ENCODE assay signal across 19 cellular contexts in genomic region chr3:150913174-150913922, GRCh38. TPM values are rescaled to one million over a fixed set of nuclear protein-coding genes. Genes with fewer than 3 reads are reported as not detected.
DNase-seq lines count a peak whose midpoint lies in the region; ATAC-seq and TF ChIP-seq lines count a peak whose summit lies in the region.
"Had no signal": no experiment of that assay in that cellular context is flagged by ENCODE, and none has a peak within 500 bp of the region (broad histone marks: within the 10 kb centered on the region; RNA-seq: fewer than 3 reads in every experiment).

No MANE protein-coding gene starts in this region.

- no peak for DNase-seq in Right ventricle myocardium superior
- DNase-seq in cardiac septum (ENCODE audit: low spot score), result no peak
- DNase-seq in NCI-H1694 (lab: John Stamatoyannopoulos, UW), result peak; percentile 89
- DNase-seq in glutamatergic neuron, result no peak
- DNase-seq in SW 1271 (lab: John Stamatoyannopoulos, UW), result no peak
- DNase-seq in dedifferentiated amniotic fluid mesenchymal stem cell (ENCODE audit: extremely low spot score), result no peak
- no peak for DNase-seq in erythroblast (lab: John Stamatoyannopoulos, UW)
- DNase-seq: ACHN; activated gamma-delta T cell; CD8-positive, alpha-beta memory T cell; NCI-H2029; NCI-H748 treated with DMSO at 0.1 percent for 48 hours; stimulated activated CD4-positive, alpha-beta T cell treated with anti-CD3 and anti-CD28 coated beads, Interleukin-1b, Interleukin-23, amount 100 ng/mL, for 48 hours had no signal

- peaks cover 15% of the 10 kb centered on the region for H3K4me1 Mint-ChIP-seq in glutamatergic neuron (ENCODE audit: low read depth, unreplicated experiment)
- H3K4me1 Mint-ChIP-seq: CD8-positive, alpha-beta memory T cell had no signal

- no peaks in the 10 kb centered on the region for H3K36me3 Mint-ChIP-seq in glutamatergic neuron (ENCODE audit: unreplicated experiment)
- H3K36me3 Mint-ChIP-seq: CD8-positive, alpha-beta memory T cell had no signal

- H3K4me3 Mint-ChIP-seq in glutamatergic neuron (ENCODE audit: unreplicated experiment), result peak overlapping the region; percentile 17
- H3K4me3 Mint-ChIP-seq: CD8-positive, alpha-beta memory T cell had no signal

- peak; percentile 88 for ATAC-seq in Right ventricle myocardium superior (ENCODE audit: poor library complexity)
- ATAC-seq in GM18873 (IDR thresholded peaks at IDR 0.05; ENCODE audit: low FRiP score, unreplicated experiment), result no peak
- ATAC-seq: activated CD4-positive, CD25-positive, alpha-beta regulatory T cell treated with anti-CD3 and anti-CD28 coated beads, Interleukin-2, amount 50 U/mL, for 24 hours had no signal

- H3K9me3 Mint-ChIP-seq in glutamatergic neuron (ENCODE audit: unreplicated experiment), result no peaks in the 10 kb centered on the region
- H3K9me3 Mint-ChIP-seq: CD8-positive, alpha-beta memory T cell had no signal

- peak overlapping the region; percentile 85 for H3K27ac Mint-ChIP-seq in glutamatergic neuron (ENCODE audit: unreplicated experiment)
- H3K27ac Mint-ChIP-seq: CD8-positive, alpha-beta memory T cell had no signal

- no peaks in the 10 kb centered on the region for H3K27me3 Mint-ChIP-seq in glutamatergic neuron (ENCODE audit: unreplicated experiment)

- TF ChIP-seq POLR2A in erythroblast (IDR thresholded peaks at IDR 0.05; ENCODE audit: low read length), result no peak

- no peak for TF ChIP-seq CTCF in glutamatergic neuron (IDR thresholded peaks at IDR 0.05; ENCODE audit: partially characterized antibody, unreplicated experiment)

- intact Hi-C loops in Right ventricle myocardium superior (cut with DNase I), result no loop called here
- intact Hi-C loops in cardiac septum (cut with DNase I), result loop anchor here (1.0 kb wide), 1 partner anchor 43 kb away; no protein-coding TSS in a partner anchor

RNA-seq across cellular contexts. Expression of gene MINDY4B, which starts 8.1 kb away (rescaled TPM):
- not detected for total RNA-seq in Right ventricle myocardium superior
- total RNA-seq in cardiac septum, result not detected
- not detected for total RNA-seq in glutamatergic neuron (ENCODE audit: unreplicated experiment)
- total RNA-seq: CD8-positive, alpha-beta memory T cell; H4; renal cortical epithelial cell; T-helper 1 cell treated with Interleukin-12 subunit alpha and Interleukin-12 subunit beta and Interleukin-4 antibody, amounts not matched to agents 30 ng/mL and 1 ng/mL, for 36 hours; vagina had no signal

RNA-seq across cellular contexts. Expression of gene CLRN1, which starts 59.2 kb away (rescaled TPM):
- total RNA-seq in Right ventricle myocardium superior (not detected), cardiac septum (not detected), glutamatergic neuron (ENCODE audit: unreplicated experiment) (not detected)
- total RNA-seq: CD8-positive, alpha-beta memory T cell; H4; renal cortical epithelial cell; T-helper 1 cell treated with Interleukin-12 subunit alpha and Interleukin-12 subunit beta and Interleukin-4 antibody, amounts not matched to agents 30 ng/mL and 1 ng/mL, for 36 hours; vagina had no signal
